ENCODE assay signal across 12 cellular contexts in the genomic region with DNA sequence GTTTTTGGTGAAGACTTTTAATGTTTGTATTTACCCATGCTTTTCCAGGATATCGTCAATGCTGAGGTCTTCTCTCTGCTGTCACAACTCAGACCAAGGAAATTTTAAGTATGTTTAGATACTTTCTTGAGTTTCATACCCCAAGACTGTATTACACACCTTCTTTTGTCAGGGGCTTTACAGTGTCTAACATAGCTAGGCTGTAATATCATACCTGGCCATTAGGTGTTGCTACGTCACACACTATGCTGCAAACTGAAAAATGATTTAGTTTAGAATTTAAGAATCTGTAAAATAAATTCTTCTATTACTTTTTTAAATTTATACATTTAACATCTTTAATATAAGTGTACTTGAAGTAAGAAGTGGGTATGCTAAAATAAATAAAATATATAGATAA.
DNase-seq lines count a peak whose midpoint lies in the region; ATAC-seq, FAIRE-seq and TF ChIP-seq lines count a peak whose summit lies in the region.
"Had no signal": no experiment of that assay in that cellular context is flagged by ENCODE, and none has a peak within 500 bp of the region (broad histone marks: within the 10 kb centered on the region; RNA-seq: fewer than 3 reads in every experiment).

No MANE protein-coding gene starts in this region.

- H2AFZ ChIP-seq in parathyroid adenoma = no peak overlapping the region

- H3K27me3 ChIP-seq in parathyroid adenoma (ENCODE audit: control insufficient read depth, insufficient read depth, low read length) = no peaks in the 10 kb centered on the region

- H3K4me3 ChIP-seq in choroid plexus epithelial cell (ENCODE audit: low read depth, low read length) = no peak overlapping the region
- H3K4me3 ChIP-seq in parathyroid adenoma (ENCODE audit: low read depth, low read length) = no peak overlapping the region

- no peak overlapping the region for H3K4me2 ChIP-seq in parathyroid adenoma (ENCODE audit: low read length)

- no peaks in the 10 kb centered on the region for H3K36me3 ChIP-seq in parathyroid adenoma (ENCODE audit: control insufficient read depth, insufficient read depth, low read length)

- peak; percentile 50 for ATAC-seq in HG03432 (IDR thresholded peaks at IDR 0.05; ENCODE audit: unreplicated experiment)
- ATAC-seq: naive thymus-derived CD4-positive, alpha-beta T cell had no signal

- in situ Hi-C loops in GM13976 (cut with MboI; ENCODE audit: low sequenced_read_pairs, unreplicated experiment) = no loop called here

- H3K4me1 ChIP-seq in parathyroid adenoma = peaks cover 6% of the 10 kb centered on the region

- no peaks in the 10 kb centered on the region for H3K79me2 ChIP-seq in parathyroid adenoma

- DNase-seq in GM13976 (ENCODE audit: low spot score) (peak; percentile 5), choroid plexus epithelial cell (ENCODE audit: low read depth) (peak; percentile 41), HTR-8/SVneo (ENCODE audit: insufficient read length, low spot score) (no peak), RKO (ENCODE audit: low spot score) (no peak), hippocampal formation (lab: John Stamatoyannopoulos, UW) (no peak)
- DNase-seq: activated CD4-positive, alpha-beta T cell treated with anti-CD3 and anti-CD28 coated beads, Interleukin-2, amount 50 U/mL, for 1 hour; Kasumi-1; naive thymus-derived CD4-positive, alpha-beta T cell; Right ventricle myocardium superior had no signal

- no peaks in the 10 kb centered on the region for H3K9me3 ChIP-seq in parathyroid adenoma (ENCODE audit: control insufficient read depth, low read length)

- no peak overlapping the region for H3K9ac ChIP-seq in parathyroid adenoma

- TF ChIP-seq CTCF in GM13976 (IDR thresholded peaks at IDR 0.05; ENCODE audit: borderline replicate concordance, control extremely low read depth, extremely low read depth, insufficient read depth, missing control alignments) = peak; percentile 16
- peak; percentile 67 for TF ChIP-seq CTCF in choroid plexus epithelial cell (conservative IDR thresholded peaks at IDR 0.05; ENCODE audit: low read depth, low read length)
- TF ChIP-seq CTCF in parathyroid adenoma (IDR thresholded peaks at IDR 0.05) = peak; percentile 41

- FAIRE-seq in HTR-8/SVneo (lab: Jason Lieb, UNC) = no peak
- FAIRE-seq: GM12892 had no signal

- H3K27ac ChIP-seq in parathyroid adenoma = no peak overlapping the region

Comparison
In these comparisons a context has a peak if more than half of its experiments do, and no peak if none do; other contexts are left out.
1. DNase-seq: peak in GM13976 (single experiment) and choroid plexus epithelial cell (single experiment); none in HTR-8/SVneo (single experiment), RKO (single experiment) and hippocampal formation (0 of 2).
2. CTCF ChIP-seq: peak in every context shown above with its lines; median percentile 67 in choroid plexus epithelial cell; 41 in parathyroid adenoma; 16 in GM13976.